In genomic region chr7:28668085-28668484, GRCh38 we compare ENCODE assay signal across 35 cellular contexts.
"Had no signal": no experiment of that assay in that cellular context is flagged by ENCODE, and none has a peak within 500 bp of the region (broad histone marks: within the 10 kb centered on the region; RNA-seq: fewer than 3 reads in every experiment).

No MANE protein-coding gene starts in this region.

- H3K36me3 ChIP-seq: MG63 had no signal

- H3K4me2 ChIP-seq: KMS-11 had no signal

- H3K9me3 ChIP-seq: MG63 had no signal

- H3K27ac ChIP-seq: KMS-11 had no signal

- DNase-seq: Karpas-422, Kasumi-1, KG1, MG63, MM.1S, MV-4-11, NCI-H1048, NCI-H1092, NCI-H1092 treated with DMSO at 0.1 percent for 48 hours, NCI-H1105, NCI-H1105 treated with DMSO at 0.1 percent for 48 hours, NCI-H1417, NCI-H1417 treated with DMSO at 0.1 percent for 48 hours, NCI-H1436, NCI-H1436 treated with DMSO at 0.1 percent for 48 hours, NCI-H146, NCI-H1694, NCI-H1694 treated with DMSO at 0.1 percent for 48 hours, NCI-H187, NCI-H187 treated with DMSO at 0.1 percent for 48 hours, NCI-H1930, NCI-H2029, NCI-H2029 treated with DMSO at 0.1 percent for 48 hours, NCI-H2081, NCI-H2081 treated with DMSO at 0.1 percent for 48 hours, NCI-H2107, NCI-H2171, NCI-H2171 treated with DMSO at 0.1 percent for 48 hours, NCI-H2227 treated with DMSO at 0.1 percent for 48 hours, NCI-H226, NCI-H345, NCI-H446, NCI-H446 treated with DMSO at 0.1 percent for 48 hours, NCI-H510A had no signal

- H3K4me3 ChIP-seq: MG63 had no signal

- H3K27me3 ChIP-seq: MG63 had no signal

- H3K9ac ChIP-seq: KMS-11 had no signal
